ENCODE assay signal across 8 cellular contexts in genomic region chr1:87902830-87903614, GRCh38.
DNase-seq lines count a peak whose midpoint lies in the region; ATAC-seq and TF ChIP-seq lines count a peak whose summit lies in the region.

No MANE protein-coding gene starts in this region.

- peak overlapping the region; percentile 89 for H3K27ac Mint-ChIP-seq in stimulated activated memory B cell treated with anti-CD40 and anti-IgM and Interleukin-4, amounts not matched to agents 10 μg/mL and 1 μg/mL and 100 μg/mL, for 72 hours
- H3K27ac Mint-ChIP-seq in activated CD4-positive, alpha-beta memory T cell treated with anti-CD3 and anti-CD28 coated beads, Interleukin-2, amount 10 ng/mL, durations not matched to agents 7 days and 5 days: no peak overlapping the region

- no peaks in the 10 kb centered on the region for H3K9me3 ChIP-seq in fibroblast of lung (ENCODE audit: control insufficient read depth, insufficient read depth, low read depth, low read length)

- peak overlapping the region; percentile 36 for H3K4me2 ChIP-seq in fibroblast of lung (ENCODE audit: extremely low read depth, insufficient read depth, low read length)

- no peaks in the 10 kb centered on the region for H3K4me1 ChIP-seq in fibroblast of lung (ENCODE audit: control insufficient read depth, extremely low read depth, insufficient read depth, low read length)

- H4K20me1 ChIP-seq in fibroblast of lung (ENCODE audit: control insufficient read depth, extremely low read depth, insufficient read depth, low read length): no peaks in the 10 kb centered on the region

- no peaks in the 10 kb centered on the region for H3K36me3 ChIP-seq in fibroblast of lung (ENCODE audit: control insufficient read depth, insufficient read depth, low read length)

- H3K9ac ChIP-seq in fibroblast of lung (ENCODE audit: insufficient read depth, low read length): no peak overlapping the region

- H3K9me3 Mint-ChIP-seq in stimulated activated memory B cell treated with anti-CD40 and anti-IgM and Interleukin-4, amounts not matched to agents 10 μg/mL and 1 μg/mL and 100 μg/mL, for 72 hours: no peaks in the 10 kb centered on the region
- no peaks in the 10 kb centered on the region for H3K9me3 Mint-ChIP-seq in activated CD4-positive, alpha-beta memory T cell treated with anti-CD3 and anti-CD28 coated beads, Interleukin-2, amount 10 ng/mL, durations not matched to agents 7 days and 5 days

- H3K4me3 ChIP-seq in fibroblast of lung (replicated peaks in 1 of 4; ENCODE audit: control extremely low read depth in 1 of 4, insufficient read depth in 1 of 4, low read depth in 3 of 4, low read length in 4 of 4): no peak overlapping the region

- peak overlapping the region; percentile 79 for H2AFZ ChIP-seq in fibroblast of lung (ENCODE audit: low read length)

- DNase-seq in MV-4-11 (lab: John Stamatoyannopoulos, UW) (peak; percentile 97), fibroblast of lung (ENCODE audit: low read depth in 2 of 2) (peak; percentile 22 to 72)
- no peak for DNase-seq in stimulated activated CD4-positive, alpha-beta T cell treated with anti-CD3 and anti-CD28 coated beads, Interleukin-1b, Interleukin-23, amount 100 ng/mL, for 48 hours
- no peak for DNase-seq in activated CD4-positive, alpha-beta memory T cell treated with anti-CD3 and anti-CD28 coated beads, Interleukin-2, amount 10 ng/mL, durations not matched to agents 7 days and 5 days

- peak; percentile 52 for ATAC-seq in GM19467 (IDR thresholded peaks at IDR 0.05; ENCODE audit: unreplicated experiment)
- peak; percentile 83 for ATAC-seq in stimulated activated memory B cell treated with anti-CD40 and anti-IgM and Interleukin-4, amounts not matched to agents 10 μg/mL and 1 μg/mL and 100 μg/mL, for 72 hours
- no peak for ATAC-seq in GM18873 (IDR thresholded peaks at IDR 0.05; ENCODE audit: low FRiP score, unreplicated experiment)
- no peak for ATAC-seq in HG02884 (IDR thresholded peaks at IDR 0.05; ENCODE audit: unreplicated experiment)

- no peaks in the 10 kb centered on the region for H3K27me3 ChIP-seq in fibroblast of lung (ENCODE audit: control insufficient read depth, insufficient read depth, low read length)

- no peak overlapping the region for H3K4me3 Mint-ChIP-seq in stimulated activated memory B cell treated with anti-CD40 and anti-IgM and Interleukin-4, amounts not matched to agents 10 μg/mL and 1 μg/mL and 100 μg/mL, for 72 hours
- no peak overlapping the region for H3K4me3 Mint-ChIP-seq in activated CD4-positive, alpha-beta memory T cell treated with anti-CD3 and anti-CD28 coated beads, Interleukin-2, amount 10 ng/mL, durations not matched to agents 7 days and 5 days

- no peak for TF ChIP-seq CTCF in fibroblast of lung (conservative IDR thresholded peaks at IDR 0.05 in 1 of 2, IDR thresholded peaks at IDR 0.05 in 1 of 2; ENCODE audit: low read depth in 1 of 2, low read length in 2 of 2)

- H3K27me3 Mint-ChIP-seq in stimulated activated memory B cell treated with anti-CD40 and anti-IgM and Interleukin-4, amounts not matched to agents 10 μg/mL and 1 μg/mL and 100 μg/mL, for 72 hours: no peaks in the 10 kb centered on the region
- peaks cover 2% of the 10 kb centered on the region for H3K27me3 Mint-ChIP-seq in activated CD4-positive, alpha-beta memory T cell treated with anti-CD3 and anti-CD28 coated beads, Interleukin-2, amount 10 ng/mL, durations not matched to agents 7 days and 5 days

- H3K36me3 Mint-ChIP-seq in stimulated activated memory B cell treated with anti-CD40 and anti-IgM and Interleukin-4, amounts not matched to agents 10 μg/mL and 1 μg/mL and 100 μg/mL, for 72 hours: no peaks in the 10 kb centered on the region
- no peaks in the 10 kb centered on the region for H3K36me3 Mint-ChIP-seq in activated CD4-positive, alpha-beta memory T cell treated with anti-CD3 and anti-CD28 coated beads, Interleukin-2, amount 10 ng/mL, durations not matched to agents 7 days and 5 days (ENCODE audit: low read depth)

- H3K27ac ChIP-seq in fibroblast of lung (ENCODE audit: insufficient read depth, low read length): no peak overlapping the region

- no peaks in the 10 kb centered on the region for H3K79me2 ChIP-seq in fibroblast of lung (ENCODE audit: control insufficient read depth, insufficient read depth, low read length)

- POLR2A ChIA-PET in activated CD4-positive, alpha-beta memory T cell treated with anti-CD3 and anti-CD28 coated beads, Interleukin-2, amount 10 ng/mL, durations not matched to agents 7 days and 5 days (lab: Charles Lee): no interaction called here

- peaks cover 14% of the 10 kb centered on the region for H3K4me1 Mint-ChIP-seq in stimulated activated memory B cell treated with anti-CD40 and anti-IgM and Interleukin-4, amounts not matched to agents 10 μg/mL and 1 μg/mL and 100 μg/mL, for 72 hours
- H3K4me1 Mint-ChIP-seq in activated CD4-positive, alpha-beta memory T cell treated with anti-CD3 and anti-CD28 coated beads, Interleukin-2, amount 10 ng/mL, durations not matched to agents 7 days and 5 days: no peaks in the 10 kb centered on the region

- CTCF ChIA-PET in activated CD4-positive, alpha-beta memory T cell treated with anti-CD3 and anti-CD28 coated beads, Interleukin-2, amount 10 ng/mL, durations not matched to agents 7 days and 5 days (lab: Charles Lee): no interaction called here

Comparison
In these comparisons a context has a peak if more than half of its experiments do, and no peak if none do; other contexts are left out.
1. ATAC-seq: peak in GM19467 (single experiment) and stimulated activated memory B cell treated with anti-CD40 and anti-IgM and Interleukin-4, amounts not matched to agents 10 μg/mL and 1 μg/mL and 100 μg/mL, for 72 hours (single experiment); none in GM18873 (single experiment) and HG02884 (single experiment).
2. DNase-seq: peak in MV-4-11 (single experiment) and fibroblast of lung (2 of 2); none in stimulated activated CD4-positive, alpha-beta T cell treated with anti-CD3 and anti-CD28 coated beads, Interleukin-1b, Interleukin-23, amount 100 ng/mL, for 48 hours (single experiment) and activated CD4-positive, alpha-beta memory T cell treated with anti-CD3 and anti-CD28 coated beads, Interleukin-2, amount 10 ng/mL, durations not matched to agents 7 days and 5 days (single experiment).